8 cellular contexts compared by ENCODE assay signal in the genomic region with DNA sequence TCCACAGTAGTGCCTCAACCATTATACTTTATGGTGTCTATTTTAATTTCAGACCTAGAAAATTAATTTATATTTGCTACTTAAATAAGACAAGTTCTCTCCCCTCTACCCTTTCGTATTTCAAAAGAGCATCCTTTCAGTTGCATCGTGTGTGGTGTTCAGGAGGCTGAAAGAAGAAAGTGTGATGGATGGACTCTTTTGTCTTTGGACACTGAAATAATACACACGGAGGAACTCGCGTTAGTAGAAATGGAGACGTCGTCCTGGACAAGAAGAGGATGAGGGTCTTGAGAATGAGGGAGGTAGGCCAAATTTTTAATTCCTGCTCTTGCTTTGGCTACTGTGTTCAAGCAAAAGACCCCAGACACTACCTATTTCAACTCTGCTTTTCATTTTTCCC. TPM values are rescaled to one million over a fixed set of nuclear protein-coding genes. Genes with fewer than 3 reads are reported as not detected.
DNase-seq lines count a peak whose midpoint lies in the region; ATAC-seq and TF ChIP-seq lines count a peak whose summit lies in the region.

No MANE protein-coding gene starts in this region.

- no peaks in the 10 kb centered on the region for H3K9me2 ChIP-seq in GM23248 (ENCODE audit: insufficient read depth)

- TF ChIP-seq CTCF in RWPE2 (IDR thresholded peaks at IDR 0.05; ENCODE audit: poor library complexity, severe bottlenecking) (no peak), gastroesophageal sphincter (IDR thresholded peaks at IDR 0.05) (no peak)

- DNase-seq in GM23248 = no peak
- DNase-seq in RWPE2 (ENCODE audit: low spot score) = no peak
- DNase-seq in HEK293T (ENCODE audit: extremely low spot score) = no peak

- peaks cover 9% of the 10 kb centered on the region; the same call in 1 of the 2 replicates for H3K4me1 ChIP-seq in GM23248 (ENCODE audit: insufficient read depth)
- peaks cover 10% of the 10 kb centered on the region for H3K4me1 ChIP-seq in RWPE2 (ENCODE audit: insufficient read depth, poor library complexity, severe bottlenecking)
- peaks cover 0 to 27% (median 9%) of the 10 kb centered on the region in 3 donors for H3K4me1 ChIP-seq in gastroesophageal sphincter

- H3K9me3 ChIP-seq in GM23248 (ENCODE audit: low read depth) (no peaks in the 10 kb centered on the region), RWPE2 (ENCODE audit: severe bottlenecking) (no peaks in the 10 kb centered on the region), gastroesophageal sphincter (no peaks in the 10 kb centered on the region)

- H3K4me2 ChIP-seq in GM23248 (ENCODE audit: unreplicated experiment) = peak overlapping the region; percentile 86

- ATAC-seq in RWPE2 (ENCODE audit: low read depth) (no peak), gastroesophageal sphincter (no peak), HG03097 (IDR thresholded peaks at IDR 0.05; ENCODE audit: low FRiP score, unreplicated experiment) (no peak), HG03565 (IDR thresholded peaks at IDR 0.05; ENCODE audit: unreplicated experiment) (no peak), GM21619 (IDR thresholded peaks at IDR 0.05; ENCODE audit: unreplicated experiment) (no peak)

- in situ Hi-C loops in GM23248 (cut with MboI) = no loop called here

- POLR2A ChIA-PET in HEK293T (lab: Yijun Ruan, JAX) = interaction anchor here (1.4 to 2.2 kb wide), 6 partner anchors 11 to 60 kb away, joined by 3 to 23 read pairs (median 5); partner anchors contain the start of genes GSTZ1 and POMT2

- H3K36me3 ChIP-seq in GM23248 (ENCODE audit: low read depth) = no peaks in the 10 kb centered on the region
- no peaks in the 10 kb centered on the region for H3K36me3 ChIP-seq in RWPE2 (ENCODE audit: low read depth)
- H3K36me3 ChIP-seq in gastroesophageal sphincter = no peaks in the 10 kb centered on the region

- H3K27ac ChIP-seq in GM23248 (no peak overlapping the region), RWPE2 (ENCODE audit: poor library complexity, severe bottlenecking) (no peak overlapping the region), gastroesophageal sphincter (peak overlapping the region in 3 of 4 donors; percentile 85 to 90 (median 87)), skin epidermis (peak overlapping the region in 20 of 21 experiments; percentile 65 to 94 (median 84))

- peak overlapping the region; percentile 92 for H3K9ac ChIP-seq in GM23248

- 27 to 29% methylated on average over 7 of the region's 7 CpGs for WGBS in GM23248 (ENCODE audit: low coverage in 1 of 2, low lambda C conversion rate in 2 of 2, missing lambda C conversion rate in 2 of 2), 2 experiments
- WGBS in gastroesophageal sphincter (ENCODE audit: low coverage in 1 of 2), 2 donors = 20 to 21% methylated on average over 7 of the region's 7 CpGs

- peak overlapping the region; percentile 100 for H2AFZ ChIP-seq in GM23248

- CTCF ChIA-PET in HEK293T (lab: Yijun Ruan, JAX) = no interaction called here

- no peak for TF ChIP-seq EP300 in gastroesophageal sphincter (IDR thresholded peaks at IDR 0.05)

- H3K79me2 ChIP-seq in GM23248 (ENCODE audit: insufficient read depth) = peaks cover 24% of the 10 kb centered on the region

- no peak for TF ChIP-seq POLR2A in gastroesophageal sphincter (IDR thresholded peaks at IDR 0.05)

- peak overlapping the region; percentile 91 for H3K4me3 ChIP-seq in GM23248
- peak overlapping the region; percentile 87 for H3K4me3 ChIP-seq in RWPE2 (ENCODE audit: severe bottlenecking)
- H3K4me3 ChIP-seq in gastroesophageal sphincter = peak overlapping the region; percentile 73 to 78
- peak overlapping the region; percentile 67 to 91 (median 79) for H3K4me3 ChIP-seq in skin epidermis

- H3K27me3 ChIP-seq in GM23248 (replicated peaks; ENCODE audit: insufficient read depth) = no peaks in the 10 kb centered on the region
- H3K27me3 ChIP-seq in RWPE2 (ENCODE audit: insufficient read depth, poor library complexity, severe bottlenecking) = no peaks in the 10 kb centered on the region
- H3K27me3 ChIP-seq in gastroesophageal sphincter = no peaks in the 10 kb centered on the region

- H3F3A ChIP-seq in GM23248 (ENCODE audit: insufficient read depth) = peaks cover 18% of the 10 kb centered on the region; the same call in 1 of the 2 replicates

- no peaks in the 10 kb centered on the region for H4K20me1 ChIP-seq in GM23248 (ENCODE audit: insufficient read depth)

TF ChIP-seq in HEK293T, 16 proteins besides CTCF, POLR2A, EP300 and RAD21:
- TF ChIP-seq NFRKB (IDR thresholded peaks at IDR 0.05) (no peak), ZNF384 (IDR thresholded peaks at IDR 0.05) (no peak), CTBP1 (IDR thresholded peaks at IDR 0.05; ENCODE audit: borderline replicate concordance) (no peak), FOXA1 (IDR thresholded peaks at IDR 0.05) (no peak), LEF1 (IDR thresholded peaks at IDR 0.05; ENCODE audit: borderline replicate concordance) (no peak), HDGF (IDR thresholded peaks at IDR 0.05; ENCODE audit: borderline replicate concordance) (no peak), ARNT (IDR thresholded peaks at IDR 0.05) (no peak), PKNOX1 (IDR thresholded peaks at IDR 0.05) (no peak), SUZ12 (IDR thresholded peaks at IDR 0.05) (no peak), FOXM1 (IDR thresholded peaks at IDR 0.05; ENCODE audit: borderline replicate concordance) (no peak), FOXK2 (IDR thresholded peaks at IDR 0.05) (no peak), SP1 (IDR thresholded peaks at IDR 0.05) (no peak), BHLHE40 (IDR thresholded peaks at IDR 0.05; ENCODE audit: borderline replicate concordance) (no peak), ELF4 (IDR thresholded peaks at IDR 0.05) (no peak), L3MBTL2 (conservative IDR thresholded peaks at IDR 0.05) (no peak)

RNA-seq across cellular contexts. Expression of gene TMED8, which starts 0.9 kb away (rescaled TPM):
- 7.5 and 7.7 TPM in 2 replicates for total RNA-seq in GM23248 (2014; rRNA removed; shearing (Covaris generic))
- 3.1 and 3.2 TPM in 2 replicates for polyA plus RNA-seq in GM23248 (2016; fragmentation: Nextera tagmentation; extraction: Ambion mirVana)
- total RNA-seq in gastroesophageal sphincter = 10 to 100 TPM; 16.6 to 21.4 (median 20.7) TPM

RNA-seq across cellular contexts. Expression of gene SAMD15, which starts 1.2 kb away (rescaled TPM):
- 1.4 and 2.8 TPM in 2 replicates for total RNA-seq in GM23248 (2014; rRNA removed; shearing (Covaris generic))
- 0.95 and 1.3 TPM in 2 replicates for polyA plus RNA-seq in GM23248 (2016; fragmentation: Nextera tagmentation; extraction: Ambion mirVana)
- 1 to 10 TPM in 2 of 4 donors, under 1 TPM in 1, not detected in 1; 0.20 to 1.5 (median 1.4) TPM for total RNA-seq in gastroesophageal sphincter

RNA-seq across cellular contexts. Expression of gene NOXRED1, which starts 47.4 kb away (rescaled TPM):
- total RNA-seq in GM23248 (2014; rRNA removed; shearing (Covaris generic)) = not detected in 2 replicates
- polyA plus RNA-seq in GM23248 (2016; fragmentation: Nextera tagmentation; extraction: Ambion mirVana) = 0.10 and 0.31 TPM in 2 replicates
- not detected for total RNA-seq in gastroesophageal sphincter

RNA-seq across cellular contexts. Expression of gene GSTZ1, which starts 55.1 kb away (rescaled TPM):
- total RNA-seq in GM23248 (2014; rRNA removed; shearing (Covaris generic)) = 26.1 and 26.2 TPM in 2 replicates
- 9.7 and 14.9 TPM in 2 replicates for polyA plus RNA-seq in GM23248 (2016; fragmentation: Nextera tagmentation; extraction: Ambion mirVana)
- total RNA-seq in gastroesophageal sphincter = 10 to 100 TPM in 2 of 4 donors, 1 to 10 TPM in 2; 6.3 to 15.4 (median 12.5) TPM

RNA-seq across cellular contexts. Expression of gene POMT2, which starts 55.3 kb away (rescaled TPM):
- total RNA-seq in GM23248 (2014; rRNA removed; shearing (Covaris generic)) = 21.0 and 28.3 TPM in 2 replicates
- polyA plus RNA-seq in GM23248 (2016; fragmentation: Nextera tagmentation; extraction: Ambion mirVana) = 18.0 and 20.7 TPM in 2 replicates
- total RNA-seq in gastroesophageal sphincter = 10 to 100 TPM in 3 of 4 donors, 1 to 10 TPM in 1; 8.1 to 20.9 (median 14.4) TPM

Comparison
In these comparisons a context has a peak if more than half of its experiments do, and no peak if none do; other contexts are left out.
1. H3K27ac ChIP-seq: peak in gastroesophageal sphincter (3 of 4) and skin epidermis (20 of 21); none in GM23248 (single experiment) and RWPE2 (single experiment).
2. Peak in every context shown above with its lines, with median percentiles within 50 percentile points of each other: H3K4me3 ChIP-seq.